Comparison of ENCODE assay signal across 1 cellular context in the genomic region with DNA sequence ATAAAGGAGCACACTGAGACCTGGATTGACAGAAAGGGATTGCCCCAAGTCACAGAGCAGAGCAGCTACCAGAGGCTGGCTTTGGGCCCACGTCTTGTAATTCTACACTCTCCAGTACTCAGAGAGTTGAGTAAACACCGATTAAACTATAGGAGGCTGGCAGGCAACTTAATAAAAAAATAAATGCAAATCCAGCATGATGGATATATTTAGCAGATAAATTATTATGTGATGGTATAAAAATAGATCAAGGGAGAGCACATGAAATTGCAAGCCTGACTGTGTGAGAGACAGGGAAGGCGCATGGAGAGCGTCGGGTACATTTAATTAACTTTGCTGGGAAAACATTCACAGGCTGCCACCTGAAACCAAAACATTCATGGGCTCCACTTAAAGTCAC.
TF ChIP-seq lines count a peak whose summit lies in the region.

No MANE protein-coding gene starts in this region.

TF ChIP-seq in HEK293T, 16 proteins besides CTCF, POLR2A, EP300 and RAD21:
- TF ChIP-seq PKNOX1 (IDR thresholded peaks at IDR 0.05) (peak; percentile 23; the same call in 1 of the 2 replicates), FOXK2 (IDR thresholded peaks at IDR 0.05) (no peak)
